Comparison of ENCODE assay signal across 12 cellular contexts in genomic region chr5:172444110-172444510, GRCh38. TPM values are rescaled to one million over a fixed set of nuclear protein-coding genes. Genes with fewer than 3 reads are reported as not detected.
DNase-seq lines count a peak whose midpoint lies in the region; ATAC-seq and TF ChIP-seq lines count a peak whose summit lies in the region.
"Had no signal": no experiment of that assay in that cellular context is flagged by ENCODE, and none has a peak within 500 bp of the region (broad histone marks: within the 10 kb centered on the region; RNA-seq: fewer than 3 reads in every experiment).

No MANE protein-coding gene starts in this region.

- intact Hi-C loops in IMR-90 (cut with micrococcal nuclease) (no loop called here), MCF 10A (cut with micrococcal nuclease) (no loop called here)
- intact Hi-C loops in CD4-positive, alpha-beta memory T cell (cut with micrococcal nuclease), result no loop called here

- H3K9me3 ChIP-seq in IMR-90 (ENCODE audit: control insufficient read depth, insufficient read depth, low read length) (no peaks in the 10 kb centered on the region), stomach smooth muscle (ENCODE audit: control insufficient read depth in 2 of 2, low read length in 2 of 2) (no peaks in the 10 kb centered on the region)
- H3K9me3 ChIP-seq in CD4-positive, alpha-beta memory T cell (ENCODE audit: control insufficient read depth in 1 of 2, low read length in 2 of 2), result no peaks in the 10 kb centered on the region

- peaks cover 7% of the 10 kb centered on the region for H3K36me3 Mint-ChIP-seq in MCF 10A (ENCODE audit: insufficient read depth, unreplicated experiment)
- H3K36me3 Mint-ChIP-seq in CD4-positive, alpha-beta memory T cell, result no peaks in the 10 kb centered on the region
- H3K36me3 Mint-ChIP-seq: activated CD4-positive, alpha-beta memory T cell treated with anti-CD3 and anti-CD28 coated beads for 36 hours; activated naive CD4-positive, alpha-beta T cell treated with anti-CD3 and anti-CD28 coated beads, Interleukin-2, amount 50 U/mL, for 72 hours; memory B cell had no signal

- peaks cover 16% of the 10 kb centered on the region for H3K9me1 ChIP-seq in IMR-90 (ENCODE audit: insufficient read depth, low read length)

- peak; percentile 21 for ATAC-seq in IMR-90 (ENCODE audit: low read depth)
- no peak for ATAC-seq in HG02798 (IDR thresholded peaks at IDR 0.05; ENCODE audit: poor library complexity, unreplicated experiment)
- no peak for ATAC-seq in HG02763 (IDR thresholded peaks at IDR 0.05; ENCODE audit: unreplicated experiment)

- H3K36me3 ChIP-seq in IMR-90 (ENCODE audit: control insufficient read depth, insufficient read depth, low read length) (peaks cover 19% of the 10 kb centered on the region), stomach smooth muscle (ENCODE audit: control insufficient read depth in 2 of 2, insufficient read depth in 2 of 2, low read length in 2 of 2) (no peaks in the 10 kb centered on the region)
- no peaks in the 10 kb centered on the region for H3K36me3 ChIP-seq in CD4-positive, alpha-beta memory T cell (ENCODE audit: insufficient read depth, low read length)

- BruUV-seq in IMR-90 (replicated peaks; lab: Mats Ljungman, UMichigan) (no TSS peak), MCF 10A (replicated peaks; lab: Mats Ljungman, UMichigan) (no TSS peak)

- no peak for TF ChIP-seq RAD21 in IMR-90 (IDR thresholded peaks at IDR 0.05; ENCODE audit: low read length)

- no peak overlapping the region for H3K23ac ChIP-seq in IMR-90 (ENCODE audit: low read depth, low read length)

- peaks cover 19 to 91% of the 10 kb centered on the region in 2 experiments for H3K79me1 ChIP-seq in IMR-90 (ENCODE audit: low read depth in 1 of 2, low read length in 2 of 2)

- 0 out of 2 replicates have a peak overlapping the region, but pooled peaks have one; percentile 11 for H3K14ac ChIP-seq in IMR-90 (replicated peaks; ENCODE audit: low read depth, low read length)

- peak overlapping the region; percentile 0; the same call in 1 of the 2 replicates for H4K5ac ChIP-seq in IMR-90 (ENCODE audit: low read depth, low read length)

- H3K9me3 Mint-ChIP-seq in MCF 10A (ENCODE audit: unreplicated experiment), result no peaks in the 10 kb centered on the region
- no peaks in the 10 kb centered on the region for H3K9me3 Mint-ChIP-seq in CD4-positive, alpha-beta memory T cell
- H3K9me3 Mint-ChIP-seq: activated CD4-positive, alpha-beta memory T cell treated with anti-CD3 and anti-CD28 coated beads for 36 hours; activated naive CD4-positive, alpha-beta T cell treated with anti-CD3 and anti-CD28 coated beads, Interleukin-2, amount 50 U/mL, for 72 hours; memory B cell; stimulated activated naive CD8-positive, alpha-beta T cell treated with anti-CD3 and anti-CD28 coated beads, Interleukin-15, Interleukin-2, amounts not matched to agents 100 ng/mL and 50 ng/mL, for 24 hours had no signal

- no peak overlapping the region for H3K56ac ChIP-seq in IMR-90 (ENCODE audit: extremely low read depth, insufficient read depth, low read length)

- no CpG with 5 or more reads among the region's 4 CpGs for WGBS in IMR-90 (ENCODE audit: extremely low coverage in 2 of 2, insufficient read length in 1 of 2), 2 experiments

- H3K4me1 Mint-ChIP-seq in MCF 10A (ENCODE audit: insufficient read depth, unreplicated experiment), result peaks cover 26% of the 10 kb centered on the region
- peaks cover 0 to 4% (median under 1%) of the 10 kb centered on the region in 4 donors for H3K4me1 Mint-ChIP-seq in CD4-positive, alpha-beta memory T cell
- H3K4me1 Mint-ChIP-seq: memory B cell had no signal

- in situ Hi-C loops in IMR-90 (cut with MboI; ENCODE audit: low sequenced_read_pairs), result no loop called here

- no peaks in the 10 kb centered on the region for H3K27me3 Mint-ChIP-seq in MCF 10A (ENCODE audit: insufficient read depth, unreplicated experiment)
- H3K27me3 Mint-ChIP-seq in CD4-positive, alpha-beta memory T cell, result peaks cover 7 to 29% of the 10 kb centered on the region in 2 donors

- H3K4me2 ChIP-seq in IMR-90 (ENCODE audit: low read depth, low read length), result peak overlapping the region; percentile 27; the same call in 1 of the 2 replicates

- no peak overlapping the region for H2BK5ac ChIP-seq in IMR-90 (ENCODE audit: low read depth, low read length, poor library complexity, severe bottlenecking)

- DNase-seq in IMR-90 (peak; percentile 78), MCF 10A (ENCODE audit: unreplicated experiment) (peak; percentile 74), iris pigment epithelial cell (ENCODE audit: low read depth) (peak; percentile 74), Ammon's horn (ENCODE audit: low spot score) (no peak)
- DNase-seq in CD4-positive, alpha-beta memory T cell, result no peak

- TF ChIP-seq POLR2A in IMR-90 (IDR thresholded peaks at IDR 0.05; ENCODE audit: low read depth, low read length), result no peak

- H4K20me1 ChIP-seq in IMR-90 (ENCODE audit: insufficient read depth, low read length), result peaks cover 99% of the 10 kb centered on the region

- peak overlapping the region; percentile 27; the same call in 1 of the 2 replicates for H2BK20ac ChIP-seq in IMR-90 (ENCODE audit: low read depth, low read length)

- H4K8ac ChIP-seq in IMR-90 (ENCODE audit: low read depth in 2 of 2, low read length in 2 of 2), result 0 out of 4 replicates have a peak overlapping the region, but pooled peaks of 1 of the 2 experiments have one; percentile 16

- H3K9ac ChIP-seq in IMR-90 (ENCODE audit: low read depth, low read length) (no peak overlapping the region), stomach smooth muscle (ENCODE audit: low read length in 2 of 2) (peak overlapping the region in 1 of 2 donors; percentile 30)

- no peak overlapping the region for H2BK15ac ChIP-seq in IMR-90 (ENCODE audit: low read depth, low read length)

- peak overlapping the region; percentile 3; the same call in 1 of the 2 replicates for H3K18ac ChIP-seq in IMR-90 (ENCODE audit: low read depth, low read length)

- CTCF ChIA-PET in IMR-90 (lab: Yijun Ruan, JAX) (no interaction called here), MCF 10A (lab: Yijun Ruan, JAX) (interaction anchor here (0.6 to 16.1 kb wide), 8 partner anchors 7 to 40 kb away, joined by 3 to 147 read pairs (median 4); partner anchors contain the start of gene SH3PXD2B)
- CTCF ChIA-PET in CD4-positive, alpha-beta memory T cell (lab: Charles Lee; ENCODE audit: partially characterized antibody), result no interaction called here

- H3K4me3 ChIP-seq in IMR-90 (ENCODE audit: insufficient read depth, low read depth, low read length) (no peak overlapping the region), stomach smooth muscle (ENCODE audit: low read length in 2 of 2) (peak overlapping the region in 1 of 2 donors; percentile 49)
- no peak overlapping the region for H3K4me3 ChIP-seq in CD4-positive, alpha-beta memory T cell (ENCODE audit: low read length in 2 of 2)

- H2AK5ac ChIP-seq in IMR-90 (ENCODE audit: low read depth, low read length), result peak overlapping the region; percentile 14; the same call in 1 of the 2 replicates

- POLR2A ChIA-PET in IMR-90 (lab: Charles Lee; ENCODE audit: unreplicated experiment), result no interaction called here
- POLR2A ChIA-PET in MCF 10A (lab: Yijun Ruan, JAX), result interaction anchor here (0.7 to 5.0 kb wide), 13 partner anchors 8 to 347 kb away, joined by 3 to 53 read pairs (median 4); partner anchors contain the start of gene SH3PXD2B
- POLR2A ChIA-PET in CD4-positive, alpha-beta memory T cell (lab: Charles Lee; ENCODE audit: partially characterized antibody), result no interaction called here

- TF ChIP-seq CTCF in IMR-90 (conservative IDR thresholded peaks at IDR 0.05; ENCODE audit: low read depth, low read length) (no peak), MCF 10A (IDR thresholded peaks at IDR 0.05; ENCODE audit: unreplicated experiment) (no peak)

- H2AFZ ChIP-seq in IMR-90 (replicated peaks; ENCODE audit: low read length, poor library complexity), result no peak overlapping the region

- H3K4ac ChIP-seq in IMR-90 (ENCODE audit: low read depth, low read length), result peak overlapping the region; percentile 13

- H3K27ac ChIP-seq in IMR-90 (ENCODE audit: insufficient read depth, low read length), result no peak overlapping the region
- peak overlapping the region; percentile 79 for H3K27ac ChIP-seq in stomach smooth muscle (ENCODE audit: low read length)
- H3K27ac ChIP-seq in CD4-positive, alpha-beta memory T cell (ENCODE audit: low read depth, low read length), result no peak overlapping the region

- H3K4me1 ChIP-seq in IMR-90 (ENCODE audit: control insufficient read depth, insufficient read depth, low read length) (peaks cover 27% of the 10 kb centered on the region), stomach smooth muscle (ENCODE audit: control insufficient read depth, insufficient read depth, low read length) (peaks cover 57% of the 10 kb centered on the region)
- H3K4me1 ChIP-seq in CD4-positive, alpha-beta memory T cell (ENCODE audit: insufficient read depth, low read length), result no peaks in the 10 kb centered on the region

- H2BK120ac ChIP-seq in IMR-90 (ENCODE audit: low read depth, low read length), result no peak overlapping the region

- dilution Hi-C loops in IMR-90 (cut with HindIII; ENCODE audit: low sequenced_read_pairs, unreplicated experiment), result no loop called here

- peak overlapping the region; percentile 46 for H3K27ac Mint-ChIP-seq in MCF 10A (ENCODE audit: low read depth, unreplicated experiment)
- peak overlapping the region in 1 of 7 donors; percentile 7 for H3K27ac Mint-ChIP-seq in CD4-positive, alpha-beta memory T cell
- H3K27ac Mint-ChIP-seq: activated CD4-positive, alpha-beta memory T cell treated with anti-CD3 and anti-CD28 coated beads for 36 hours; activated naive CD4-positive, alpha-beta T cell treated with anti-CD3 and anti-CD28 coated beads, Interleukin-2, amount 50 U/mL, for 72 hours; memory B cell had no signal

- no peak overlapping the region for H2AK9ac ChIP-seq in IMR-90 (replicated peaks; ENCODE audit: low read depth, low read length, poor library complexity)

- H4K91ac ChIP-seq in IMR-90 (ENCODE audit: insufficient read depth, low read depth, low read length), result no peak overlapping the region

- H3K27me3 ChIP-seq in IMR-90 (ENCODE audit: control insufficient read depth, insufficient read depth, low read length) (no peaks in the 10 kb centered on the region), stomach smooth muscle (ENCODE audit: control insufficient read depth in 1 of 2, insufficient read depth in 2 of 2, low read length in 2 of 2) (no peaks in the 10 kb centered on the region)
- H3K27me3 ChIP-seq in CD4-positive, alpha-beta memory T cell (ENCODE audit: insufficient read depth, low read length), result no peaks in the 10 kb centered on the region

- peak overlapping the region; percentile 24 for H3K4me3 Mint-ChIP-seq in MCF 10A (ENCODE audit: unreplicated experiment)
- no peak overlapping the region for H3K4me3 Mint-ChIP-seq in CD4-positive, alpha-beta memory T cell
- H3K4me3 Mint-ChIP-seq: activated CD4-positive, alpha-beta memory T cell treated with anti-CD3 and anti-CD28 coated beads for 36 hours; memory B cell; stimulated activated naive CD8-positive, alpha-beta T cell treated with anti-CD3 and anti-CD28 coated beads, Interleukin-15, Interleukin-2, amounts not matched to agents 100 ng/mL and 50 ng/mL, for 24 hours had no signal

RNA-seq across cellular contexts. Expression of gene SH3PXD2B, which starts 10.2 kb away (rescaled TPM):
- total RNA-seq in IMR-90 (2012; rRNA removed) (7.8 and 8.2 TPM in 2 replicates), MCF 10A (2022) (34.1 and 42.3 TPM in 2 replicates)
- polyA plus RNA-seq in IMR-90 (2012; rRNA removed), result 14.4 and 15.0 TPM in 2 replicates
- polyA plus RNA-seq in IMR-90 (2012; cell fraction: cytosol; rRNA removed), result 6.6 and 11.4 TPM in 2 replicates
- 16.7 and 24.7 TPM in 2 replicates for polyA plus RNA-seq in IMR-90 (2012; cell fraction: nucleus; rRNA removed; ENCODE audit: low replicate concordance)
- under 1 TPM; 0.19 to 0.38 TPM for total RNA-seq in CD4-positive, alpha-beta memory T cell
- not detected for polyA plus RNA-seq in CD4-positive, alpha-beta memory T cell

Comparison
In these comparisons a context has a peak if more than half of its experiments do, and no peak if none do; other contexts are left out.
1. DNase-seq: peak in IMR-90 (single experiment), MCF 10A (single experiment) and iris pigment epithelial cell (single experiment); none in Ammon's horn (single experiment) and CD4-positive, alpha-beta memory T cell (0 of 5).